ENCODE assay signal across 27 cellular contexts in the genomic region with DNA sequence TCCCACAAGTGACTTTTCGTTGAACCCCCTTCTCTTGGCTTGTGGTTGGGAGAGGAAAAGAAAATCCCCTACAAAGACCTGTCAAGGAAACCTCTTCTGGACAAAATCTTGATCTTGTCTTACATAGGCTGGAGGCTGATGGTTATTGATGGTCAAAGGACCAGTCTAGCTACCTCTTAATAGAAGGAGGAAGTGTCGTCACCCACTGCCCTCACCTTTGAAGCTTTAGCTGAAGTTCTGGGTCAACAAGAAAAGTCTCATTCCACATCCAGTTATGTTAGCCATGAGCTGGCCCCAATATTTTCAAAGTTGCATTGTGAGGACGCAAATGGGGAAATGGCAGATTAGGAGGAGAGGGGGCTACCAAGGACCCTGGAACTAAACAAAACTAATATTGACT. TPM values are rescaled to one million over a fixed set of nuclear protein-coding genes. Genes with fewer than 3 reads are reported as not detected.
"Had no signal": no experiment of that assay in that cellular context is flagged by ENCODE, and none has a peak within 500 bp of the region (broad histone marks: within the 10 kb centered on the region; RNA-seq: fewer than 3 reads in every experiment).

No MANE protein-coding gene starts in this region.

- H3K4me3 ChIP-seq: colonic mucosa, coronary artery, dorsolateral prefrontal cortex, esophagus muscularis mucosa, esophagus squamous epithelium, gastrocnemius medialis, gastroesophageal sphincter, heart left ventricle had no signal

- H3K4me1 Mint-ChIP-seq: endodermal cell had no signal

- H3K4me1 ChIP-seq: colonic mucosa, esophagus muscularis mucosa, esophagus squamous epithelium, foreskin keratinocyte, gastrocnemius medialis, gastroesophageal sphincter, heart left ventricle had no signal

- ATAC-seq: effector memory CD8-positive, alpha-beta T cell; esophagus mucosa; foreskin keratinocyte; gastrocnemius medialis; gastroesophageal sphincter; heart left ventricle had no signal

- H3K27ac Mint-ChIP-seq: dendritic cell treated with granulocyte-macrophage colony-stimulating factor and Interleukin-4, amounts not matched to agents 40 ng/mL and 50 ng/mL, for 4 days; effector memory CD8-positive, alpha-beta T cell; endodermal cell had no signal

- DNase-seq: colonic mucosa; cortex of kidney; dermis blood vessel endothelial cell; dorsolateral prefrontal cortex; effector CD4-positive, alpha-beta T cell; effector CD8-positive, alpha-beta T cell; effector memory CD4-positive, alpha-beta T cell; effector memory CD8-positive, alpha-beta T cell; endodermal cell; erythroblast; esophagus squamous epithelium; foreskin fibroblast; foreskin keratinocyte; foreskin melanocyte; gastrocnemius medialis; glutamatergic neuron; head of caudate nucleus; heart left ventricle had no signal

- H3K9me3 ChIP-seq: colonic mucosa, gastrocnemius medialis had no signal

- H3K27me3 ChIP-seq: colonic mucosa had no signal

- H3K4me3 Mint-ChIP-seq: dendritic cell treated with granulocyte-macrophage colony-stimulating factor and Interleukin-4, amounts not matched to agents 40 ng/mL and 50 ng/mL, for 4 days; effector memory CD8-positive, alpha-beta T cell; endodermal cell had no signal

- H3K36me3 ChIP-seq: colonic mucosa, esophagus muscularis mucosa, esophagus squamous epithelium, gastrocnemius medialis, gastroesophageal sphincter, heart left ventricle had no signal

- H3K27ac ChIP-seq: colonic mucosa, coronary artery, dorsolateral prefrontal cortex, epithelial cell of prostate, esophagus muscularis mucosa, esophagus squamous epithelium, foreskin keratinocyte, gastrocnemius medialis, gastroesophageal sphincter, heart left ventricle had no signal

RNA-seq across cellular contexts. Expression of a gene that starts 6.2 kb away (rescaled TPM):
- total RNA-seq: chondrocyte, fibroblast of lung, fibroblast of villous mesenchyme had no signal
- polyA plus RNA-seq: fibroblast of lung had no signal
